36 cellular contexts compared by ENCODE assay signal in genomic region chr4:89803915-89804314, GRCh38. TPM values are rescaled to one million over a fixed set of nuclear protein-coding genes. Genes with fewer than 3 reads are reported as not detected.
"Had no signal": no experiment of that assay in that cellular context is flagged by ENCODE, and none has a peak within 500 bp of the region (broad histone marks: within the 10 kb centered on the region; RNA-seq: fewer than 3 reads in every experiment).

No MANE protein-coding gene starts in this region.

- H3K4me3 ChIP-seq: ascending aorta, cardiac muscle cell, MG63, Peyer's patch, SJSA1 had no signal

- H3K36me3 ChIP-seq: ascending aorta, cardiac muscle cell, MG63, Peyer's patch, SJSA1, WERI-Rb-1 had no signal

- H3K27me3 ChIP-seq: ascending aorta, cardiac muscle cell, MG63, Peyer's patch, SJSA1 had no signal

- H3K4me1 ChIP-seq: ascending aorta, Peyer's patch had no signal

- H3K9me3 ChIP-seq: ascending aorta, MG63, Peyer's patch, SJSA1 had no signal

- DNase-seq: activated CD4-positive, alpha-beta memory T cell treated with anti-CD3 and anti-CD28 coated beads, Interleukin-2, amount 10 ng/mL, durations not matched to agents 7 days and 5 days; activated CD4-positive, alpha-beta T cell treated with anti-CD3 and anti-CD28 coated beads for 1 hour; activated CD4-positive, alpha-beta T cell treated with anti-CD3 and anti-CD28 coated beads for 48 hours; activated CD4-positive, CD25-positive, alpha-beta regulatory T cell; activated CD8-positive, alpha-beta memory T cell treated with anti-CD3 and anti-CD28 coated beads for 24 hours; activated CD8-positive, alpha-beta memory T cell treated with anti-CD3 and anti-CD28 coated beads, Interleukin-2, amount 10 ng/mL, durations not matched to agents 7 days and 5 days; activated CD8-positive, alpha-beta memory T cell treated with anti-CD3 and anti-CD28 coated beads, Interleukin-2, amount 50 U/mL, for 48 hours; activated effector memory CD4-positive, alpha-beta T cell treated with anti-CD3 and anti-CD28 coated beads, Interleukin-2, amount 50 U/mL, for 16 hours; activated naive CD4-positive, alpha-beta T cell; activated naive CD4-positive, alpha-beta T cell treated with anti-CD3 and anti-CD28 coated beads, Interleukin-2, amount 50 U/mL, for 16 hours; activated naive CD8-positive, alpha-beta T cell treated with anti-CD3 and anti-CD28 coated beads for 36 hours; activated T-cell treated with anti-CD3 and anti-CD28 coated beads, Interleukin-2, amount 50 U/mL, for 72 hours; amygdala; MG63; NCI-H1048; NCI-H1105 treated with DMSO at 0.1 percent for 48 hours; NCI-H1436; NCI-H1694; NCI-H1930; NCI-H2081 treated with DMSO at 0.1 percent for 48 hours; NCI-H226; NCI-H446 treated with DMSO at 0.1 percent for 48 hours; NCI-H524; NCI-H69; Peyer's patch; RPMI8226; SHP77 treated with DMSO at 0.1 percent for 48 hours; T-helper 1 cell; T-helper 2 cell; T-helper 9 cell; WERI-Rb-1 had no signal

- H3K27ac ChIP-seq: ascending aorta, cardiac muscle cell, Peyer's patch, SJSA1, WERI-Rb-1 had no signal

- ATAC-seq: activated CD8-positive, alpha-beta memory T cell treated with anti-CD3 and anti-CD28 coated beads, Interleukin-2, amount 10 ng/mL, durations not matched to agents 7 days and 5 days; activated T-cell treated with anti-CD3 and anti-CD28 coated beads, Interleukin-2, amount 50 U/mL, for 72 hours; activated T-helper 17 cell treated with anti-CD3 and anti-CD28 coated beads, Interleukin-2, amount 50 U/mL, for 72 hours; SK-N-SH treated with all-trans-retinoic acid at 6 μM for 48 hours had no signal

RNA-seq across cellular contexts. Expression of gene SNCA, which starts 33.0 kb away (rescaled TPM):
- total RNA-seq: ascending aorta had no signal
